ENCODE assay signal across 19 cellular contexts in the genomic region with DNA sequence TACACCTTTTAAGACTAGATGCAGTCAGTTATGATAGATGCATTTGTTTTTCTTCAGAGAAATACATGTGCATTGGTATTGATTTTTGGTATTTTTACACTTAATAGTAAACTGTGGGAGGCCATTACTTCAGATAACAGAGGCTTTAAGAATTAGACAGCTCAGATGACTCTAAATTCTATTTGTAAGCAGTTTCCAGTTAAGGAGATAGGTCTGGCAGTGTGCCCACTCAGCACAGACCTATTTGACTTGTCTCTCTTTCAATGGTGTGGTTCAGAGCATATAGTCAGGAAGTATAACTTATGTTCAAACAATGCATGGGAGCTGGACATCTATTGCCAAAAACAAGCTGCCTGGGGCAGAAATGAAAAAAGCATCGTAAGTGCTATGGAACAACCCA.
DNase-seq lines count a peak whose midpoint lies in the region; FAIRE-seq and TF ChIP-seq lines count a peak whose summit lies in the region.
"Had no signal": no experiment of that assay in that cellular context is flagged by ENCODE, and none has a peak within 500 bp of the region (broad histone marks: within the 10 kb centered on the region; RNA-seq: fewer than 3 reads in every experiment).

No MANE protein-coding gene starts in this region.

- no peak for TF ChIP-seq CTCF in MM.1S (IDR thresholded peaks at IDR 0.05; ENCODE audit: low read length)
- TF ChIP-seq CTCF in endodermal cell (conservative IDR thresholded peaks at IDR 0.05) = no peak
- TF ChIP-seq CTCF in kidney (IDR thresholded peaks at IDR 0.05; ENCODE audit: borderline replicate concordance, extremely low read depth, insufficient read depth) = no peak
- no peak for TF ChIP-seq CTCF in colonic mucosa (IDR thresholded peaks at IDR 0.05)

- peaks cover 18% of the 10 kb centered on the region for H3K4me1 Mint-ChIP-seq in endodermal cell
- H3K4me1 Mint-ChIP-seq: activated naive CD8-positive, alpha-beta T cell treated with anti-CD3 and anti-CD28 coated beads, Interleukin-2, amount 10 ng/mL, durations not matched to agents 7 days and 5 days; GM23338; naive thymus-derived CD4-positive, alpha-beta T cell had no signal

- H2AFZ ChIP-seq in MM.1S (ENCODE audit: low read length) = no peak overlapping the region
- H2AFZ ChIP-seq: GM23338 had no signal

- H3K27me3 Mint-ChIP-seq in endodermal cell (ENCODE audit: insufficient read depth) = no peaks in the 10 kb centered on the region
- H3K27me3 Mint-ChIP-seq: activated naive CD8-positive, alpha-beta T cell treated with anti-CD3 and anti-CD28 coated beads, Interleukin-2, amount 10 ng/mL, durations not matched to agents 7 days and 5 days; CD4-positive, alpha-beta T cell; naive thymus-derived CD4-positive, alpha-beta T cell had no signal

- no peaks in the 10 kb centered on the region for H4K20me1 ChIP-seq in MM.1S (ENCODE audit: insufficient read depth, low read length)

- 81 to 83% methylated on average over 1 of the region's 1 CpG for WGBS in endodermal cell (ENCODE audit: insufficient coverage in 1 of 2, insufficient read length in 1 of 2), 2 experiments

- H3K27me3 ChIP-seq in MM.1S (replicated peaks; ENCODE audit: insufficient read depth, low read length) (no peaks in the 10 kb centered on the region), endodermal cell (ENCODE audit: control insufficient read depth, insufficient read depth, low read length, poor library complexity, severe bottlenecking) (no peaks in the 10 kb centered on the region), colonic mucosa (no peaks in the 10 kb centered on the region)
- H3K27me3 ChIP-seq: heart left ventricle, pancreas had no signal

- no peaks in the 10 kb centered on the region for H3K79me2 ChIP-seq in MM.1S (ENCODE audit: low read length)

- peaks cover 5% of the 10 kb centered on the region for H3K9me3 Mint-ChIP-seq in endodermal cell
- H3K9me3 Mint-ChIP-seq: activated naive CD8-positive, alpha-beta T cell treated with anti-CD3 and anti-CD28 coated beads, Interleukin-2, amount 10 ng/mL, durations not matched to agents 7 days and 5 days; GM23338 had no signal

- H3K36me3 ChIP-seq in MM.1S (replicated peaks; ENCODE audit: insufficient read depth, low read length) (no peaks in the 10 kb centered on the region), endodermal cell (ENCODE audit: control insufficient read depth, insufficient read depth, low read length) (no peaks in the 10 kb centered on the region), kidney (ENCODE audit: control insufficient read depth in 1 of 2, insufficient read depth in 2 of 2, low read length in 2 of 2) (no peaks in the 10 kb centered on the region), colonic mucosa (no peaks in the 10 kb centered on the region)
- H3K36me3 ChIP-seq: heart left ventricle, pancreas had no signal

- H3K4me3 ChIP-seq in MM.1S (ENCODE audit: low read length) (no peak overlapping the region), endodermal cell (ENCODE audit: low read length) (no peak overlapping the region), kidney (ENCODE audit: low read length in 2 of 2) (no peak overlapping the region), colonic mucosa (no peak overlapping the region)
- H3K4me3 ChIP-seq: GM23338, heart left ventricle, pancreas had no signal

- H3K9me2 ChIP-seq in MM.1S (replicated peaks; ENCODE audit: insufficient read depth, low read length) = no peaks in the 10 kb centered on the region

- H3K27ac Mint-ChIP-seq in endodermal cell = peak overlapping the region; percentile 35
- H3K27ac Mint-ChIP-seq: activated naive CD8-positive, alpha-beta T cell treated with anti-CD3 and anti-CD28 coated beads, Interleukin-2, amount 10 ng/mL, durations not matched to agents 7 days and 5 days; CD4-positive, alpha-beta T cell; GM23338; naive thymus-derived CD4-positive, alpha-beta T cell had no signal

- H3K4me1 ChIP-seq in MM.1S (ENCODE audit: low read length) (no peaks in the 10 kb centered on the region), endodermal cell (ENCODE audit: control insufficient read depth, insufficient read depth, low read length) (no peaks in the 10 kb centered on the region), kidney (ENCODE audit: control insufficient read depth in 1 of 2, insufficient read depth in 1 of 2, low read depth in 1 of 2, low read length in 2 of 2) (no peaks in the 10 kb centered on the region), colonic mucosa (no peaks in the 10 kb centered on the region)
- H3K4me1 ChIP-seq: heart left ventricle had no signal

- intact Hi-C loops in kidney (cut with DNase I) (no loop called here), colonic mucosa (cut with DNase I) (no loop called here)

- no peaks in the 10 kb centered on the region for H3K36me3 Mint-ChIP-seq in endodermal cell (ENCODE audit: low read depth)
- H3K36me3 Mint-ChIP-seq: activated naive CD8-positive, alpha-beta T cell treated with anti-CD3 and anti-CD28 coated beads, Interleukin-2, amount 10 ng/mL, durations not matched to agents 7 days and 5 days; naive thymus-derived CD4-positive, alpha-beta T cell had no signal

- H3K4me2 ChIP-seq in MM.1S (ENCODE audit: low read depth, low read length) = no peak overlapping the region
- H3K4me2 ChIP-seq: GM23338 had no signal

- H3K4me3 Mint-ChIP-seq in endodermal cell = no peak overlapping the region
- H3K4me3 Mint-ChIP-seq: activated naive CD8-positive, alpha-beta T cell treated with anti-CD3 and anti-CD28 coated beads, Interleukin-2, amount 10 ng/mL, durations not matched to agents 7 days and 5 days; CD4-positive, alpha-beta T cell; GM23338; naive thymus-derived CD4-positive, alpha-beta T cell had no signal

- no peak for FAIRE-seq in kidney (lab: Jason Lieb, UNC)
- FAIRE-seq: pancreas had no signal

- H3K9ac ChIP-seq in MM.1S (ENCODE audit: low read length) (no peak overlapping the region), endodermal cell (ENCODE audit: extremely low read depth, low read length, poor library complexity, severe bottlenecking) (no peak overlapping the region), kidney (ENCODE audit: low read length in 2 of 2) (no peak overlapping the region), colonic mucosa (ENCODE audit: low read depth in 2 of 2, low read length in 2 of 2) (no peak overlapping the region)

- H3K9me3 ChIP-seq in MM.1S (replicated peaks; ENCODE audit: insufficient read depth, low read length) (no peaks in the 10 kb centered on the region), endodermal cell (ENCODE audit: control insufficient read depth, low read length) (no peaks in the 10 kb centered on the region), kidney (ENCODE audit: control insufficient read depth in 1 of 2, low read length in 2 of 2) (no peaks in the 10 kb centered on the region), colonic mucosa (no peaks in the 10 kb centered on the region)
- H3K9me3 ChIP-seq: pancreas had no signal

- DNase-seq in COR-L47 (lab: John Stamatoyannopoulos, UW) = peak; percentile 85
- peak; percentile 51 for DNase-seq in MM.1S
- peak; percentile 91 for DNase-seq in NCI-H69 (lab: John Stamatoyannopoulos, UW)
- no peak for DNase-seq in endodermal cell
- DNase-seq in kidney = no peak
- DNase-seq in activated CD4-positive, alpha-beta T cell treated with anti-CD3 and anti-CD28 coated beads, Interleukin-2, amount 50 U/mL, for 48 hours = no peak
- DNase-seq in colonic mucosa = no peak
- no peak for DNase-seq in stimulated activated CD4-positive, alpha-beta T cell treated with anti-CD3 and anti-CD28 coated beads, Interleukin-4, amount 100 ng/mL, for 1 hour
- DNase-seq: activated naive CD8-positive, alpha-beta T cell treated with anti-CD3 and anti-CD28 coated beads, Interleukin-2, amount 10 ng/mL, durations not matched to agents 7 days and 5 days; CD4-positive, alpha-beta T cell; EL; islet precursor cell; mammary epithelial cell; naive thymus-derived CD4-positive, alpha-beta T cell; NCI-H446 treated with DMSO at 0.1 percent for 48 hours; stimulated activated CD4-positive, alpha-beta T cell treated with anti-CD3 and anti-CD28 coated beads, Interleukin-1b, Interleukin-23, amount 100 ng/mL, for 48 hours had no signal

- no peak overlapping the region for H3K27ac ChIP-seq in MM.1S (ENCODE audit: low read length)
- no peak overlapping the region for H3K27ac ChIP-seq in endodermal cell (ENCODE audit: low read depth, low read length)
- no peak overlapping the region for H3K27ac ChIP-seq in kidney (ENCODE audit: low read depth in 2 of 2, low read length in 2 of 2)
- H3K27ac ChIP-seq in colonic mucosa = no peak overlapping the region
- H3K27ac ChIP-seq: heart left ventricle, pancreas had no signal

- no peaks in the 10 kb centered on the region for H3F3A ChIP-seq in MM.1S (ENCODE audit: insufficient read depth, low read length)

Comparison
In these comparisons a context has a peak if more than half of its experiments do, and no peak if none do; other contexts are left out.
1. DNase-seq: peak in COR-L47 (single experiment), MM.1S (single experiment) and NCI-H69 (single experiment); none in endodermal cell (single experiment), kidney (single experiment), activated CD4-positive, alpha-beta T cell treated with anti-CD3 and anti-CD28 coated beads, Interleukin-2, amount 50 U/mL, for 48 hours (0 of 2), colonic mucosa (single experiment) and stimulated activated CD4-positive, alpha-beta T cell treated with anti-CD3 and anti-CD28 coated beads, Interleukin-4, amount 100 ng/mL, for 1 hour (single experiment).